ENCODE assay signal across 15 cellular contexts in genomic region chr3:190473261-190473660, GRCh38. TPM values are rescaled to one million over a fixed set of nuclear protein-coding genes. Genes with fewer than 3 reads are reported as not detected.
"Had no signal": no experiment of that assay in that cellular context is flagged by ENCODE, and none has a peak within 500 bp of the region (broad histone marks: within the 10 kb centered on the region; RNA-seq: fewer than 3 reads in every experiment).

No MANE protein-coding gene starts in this region.

RNA-seq across cellular contexts. Expression of gene TMEM207, which starts 23.6 kb away (rescaled TPM):
- total RNA-seq: activated B cell treated with CpG ODN at 0.5 μM for 24 hours; activated CD4-positive, alpha-beta memory T cell treated with anti-CD3 and anti-CD28 coated beads for 36 hours; activated CD4-positive, alpha-beta memory T cell treated with anti-CD3 and anti-CD28 coated beads, Interleukin-2, amount 10 ng/mL, durations not matched to agents 7 days and 5 days; activated CD4-positive, alpha-beta T cell treated with anti-CD3 and anti-CD28 coated beads for 36 hours; activated CD4-positive, alpha-beta T cell treated with anti-CD3 and anti-CD28 coated beads, Interleukin-2, amount 10 ng/mL, durations not matched to agents 24 days and 14 days; activated CD4-positive, alpha-beta T cell treated with anti-CD3 and anti-CD28 coated beads, Interleukin-2, amount 10 ng/mL, durations not matched to agents 7 days and 5 days; activated CD8-positive, alpha-beta memory T cell treated with anti-CD3 and anti-CD28 coated beads for 36 hours; activated CD8-positive, alpha-beta memory T cell treated with anti-CD3 and anti-CD28 coated beads, Interleukin-2, amount 10 ng/mL, durations not matched to agents 7 days and 5 days; activated CD8-positive, alpha-beta T cell treated with anti-CD3 and anti-CD28 coated beads for 36 hours; activated CD8-positive, alpha-beta T cell treated with anti-CD3 and anti-CD28 coated beads, Interleukin-2, amount 10 ng/mL, durations not matched to agents 7 days and 5 days; T-cell; T-helper 1 cell treated with Interleukin-12 subunit alpha and Interleukin-12 subunit beta and Interleukin-4 antibody, amounts not matched to agents 30 ng/mL and 1 ng/mL, for 36 hours; T-helper 17 cell; T-helper 2 cell treated with Interferon-gamma antibody and Interleukin-4, amounts not matched to agents 100 ng/mL and 5 ng/mL, for 36 hours; WTC11 had no signal
